In genomic region chr11:3626250-3626960, GRCh38 we compare ENCODE assay signal across 12 cellular contexts. TPM values are rescaled to one million over a fixed set of nuclear protein-coding genes. Genes with fewer than 3 reads are reported as not detected.
DNase-seq lines count a peak whose midpoint lies in the region; ATAC-seq lines count a peak whose summit lies in the region.
"Had no signal": no experiment of that assay in that cellular context is flagged by ENCODE, and none has a peak within 500 bp of the region (broad histone marks: within the 10 kb centered on the region; RNA-seq: fewer than 3 reads in every experiment).

No MANE protein-coding gene starts in this region.

- no peak overlapping the region for H3K4me3 Mint-ChIP-seq in immature natural killer cell
- H3K4me3 Mint-ChIP-seq: CD4-positive, alpha-beta T cell had no signal

- no peaks in the 10 kb centered on the region for H3K36me3 Mint-ChIP-seq in immature natural killer cell

- H4K12ac ChIP-seq in trophoblast cell (ENCODE audit: low read depth, low read length): no peak overlapping the region

- H4K8ac ChIP-seq in trophoblast cell (ENCODE audit: low read depth, low read length): no peak overlapping the region

- H3K4me2 ChIP-seq in trophoblast cell (ENCODE audit: low read length): no peak overlapping the region

- H3K36me3 ChIP-seq in trophoblast cell (ENCODE audit: control insufficient read depth in 1 of 2, insufficient read depth in 2 of 2, low read length in 2 of 2): no peaks in the 10 kb centered on the region

- H3K79me2 ChIP-seq in trophoblast cell (ENCODE audit: control insufficient read depth, insufficient read depth, low read length, poor library complexity): no peaks in the 10 kb centered on the region

- peaks cover 1% of the 10 kb centered on the region for H3K9me3 ChIP-seq in trophoblast cell (ENCODE audit: insufficient read depth, low read depth, low read length)

- peaks cover 0 to 3% (median 2%) of the 10 kb centered on the region in 3 donors for H3K27me3 Mint-ChIP-seq in immature natural killer cell (ENCODE audit: low read depth in 3 of 3)
- H3K27me3 Mint-ChIP-seq: CD4-positive, alpha-beta T cell had no signal

- H3K14ac ChIP-seq in trophoblast cell (ENCODE audit: low read length): no peak overlapping the region

- intact Hi-C loops in cardiac septum (cut with DNase I): no loop called here

- DNase-seq in CD1c-positive myeloid dendritic cell (ENCODE audit: extremely low spot score): peak; percentile 57
- DNase-seq in MV-4-11 (lab: John Stamatoyannopoulos, UW): peak; percentile 71
- DNase-seq in cardiac septum (ENCODE audit: low spot score): peak; percentile 79
- peak in 1 of 2 donors; percentile 10 for DNase-seq in trophoblast cell
- no peak for DNase-seq in immature natural killer cell
- DNase-seq in mesenteric fat pad (ENCODE audit: low spot score): no peak
- no peak for DNase-seq in NCI-H748 (lab: John Stamatoyannopoulos, UW; ENCODE audit: unreplicated experiment)
- DNase-seq: CD4-positive, alpha-beta T cell; NCI-H187 treated with DMSO at 0.1 percent for 48 hours; PC-3 had no signal

- H3K27ac Mint-ChIP-seq in immature natural killer cell: no peak overlapping the region
- H3K27ac Mint-ChIP-seq: CD4-positive, alpha-beta T cell had no signal

- H2BK12ac ChIP-seq in trophoblast cell (ENCODE audit: low read length): peak overlapping the region; percentile 58

- H3K4ac ChIP-seq in trophoblast cell (ENCODE audit: low read depth, low read length): no peak overlapping the region

- no CpG with 5 or more reads among the region's 23 CpGs for WGBS in trophoblast cell (ENCODE audit: extremely low coverage, insufficient coverage, insufficient read length)

- no peaks in the 10 kb centered on the region for H3K9me3 Mint-ChIP-seq in immature natural killer cell
- H3K9me3 Mint-ChIP-seq: CD4-positive, alpha-beta T cell had no signal

- H3K18ac ChIP-seq in trophoblast cell (ENCODE audit: low read length): no peak overlapping the region

- no peaks in the 10 kb centered on the region for H3K27me3 ChIP-seq in trophoblast cell (ENCODE audit: insufficient read depth, low read length)

- no peaks in the 10 kb centered on the region for H3K79me1 ChIP-seq in trophoblast cell (ENCODE audit: low read length)

- H3K9ac ChIP-seq in trophoblast cell (ENCODE audit: low read length): no peak overlapping the region

- peaks cover 1 to 2% of the 10 kb centered on the region in 2 experiments for H3K4me1 ChIP-seq in trophoblast cell (ENCODE audit: control insufficient read depth in 1 of 2, insufficient read depth in 2 of 2, low read length in 2 of 2)

- H3K4me1 Mint-ChIP-seq in immature natural killer cell: peaks cover 0 to 3% of the 10 kb centered on the region in 2 donors

- H4K91ac ChIP-seq in trophoblast cell (ENCODE audit: low read depth, low read length): no peak overlapping the region

- H3K4me3 ChIP-seq in trophoblast cell (ENCODE audit: low read depth, low read length): no peak overlapping the region

- ATAC-seq in GM19351 (IDR thresholded peaks at IDR 0.05; ENCODE audit: unreplicated experiment): no peak
- ATAC-seq: PC-3 had no signal

- H3K27ac ChIP-seq in trophoblast cell (ENCODE audit: low read depth, low read length): no peak overlapping the region

- no peak overlapping the region for H2AFZ ChIP-seq in trophoblast cell (ENCODE audit: insufficient read depth, low read length, poor library complexity)

- H2BK120ac ChIP-seq in trophoblast cell (ENCODE audit: insufficient read depth, low read length, poor library complexity): no peak overlapping the region

- no peak overlapping the region for H3K23ac ChIP-seq in trophoblast cell (ENCODE audit: low read length)

- no peak overlapping the region for H2BK5ac ChIP-seq in trophoblast cell (ENCODE audit: low read depth, low read length, poor library complexity)

- H2AK5ac ChIP-seq in trophoblast cell (ENCODE audit: low read length): peak overlapping the region; percentile 59

RNA-seq across cellular contexts. Expression of gene ART5, which starts 15.4 kb away (rescaled TPM):
- total RNA-seq in cardiac septum: 1.4 TPM
- polyA plus RNA-seq in trophoblast cell (2013): 0.59 and 0.65 TPM in 2 replicates
- not detected for polyA plus RNA-seq in immature natural killer cell
- not detected for total RNA-seq in mesenteric fat pad
- total RNA-seq: CD4-positive, alpha-beta T cell; mammary epithelial cell; PC-3 had no signal
- polyA plus RNA-seq: mammary epithelial cell had no signal

RNA-seq across cellular contexts. Expression of gene ART1, which starts 18.5 kb away (rescaled TPM):
- 1.3 TPM for total RNA-seq in cardiac septum
- polyA plus RNA-seq in trophoblast cell (2013): not detected in 2 replicates
- not detected for polyA plus RNA-seq in immature natural killer cell
- total RNA-seq in mesenteric fat pad: not detected
- total RNA-seq: CD4-positive, alpha-beta T cell; mammary epithelial cell; PC-3 had no signal
- polyA plus RNA-seq: mammary epithelial cell had no signal

RNA-seq across cellular contexts. Expression of gene CHRNA10, which starts 44.8 kb away (rescaled TPM):
- total RNA-seq in cardiac septum (0.89 TPM), mesenteric fat pad (1.3 TPM)
- 0.63 and 0.72 TPM in 2 replicates for polyA plus RNA-seq in trophoblast cell (2013)
- polyA plus RNA-seq in immature natural killer cell: under 1 TPM in 1 of 3 donors, not detected in 2; 0.26 TPM

Comparison
In these comparisons a context has a peak if more than half of its experiments do, and no peak if none do; other contexts are left out.
1. DNase-seq: peak in CD1c-positive myeloid dendritic cell (single experiment), MV-4-11 (single experiment) and cardiac septum (single experiment); none in immature natural killer cell (0 of 3), mesenteric fat pad (single experiment) and NCI-H748 (single experiment).